Comparison of ENCODE assay signal across 8 cellular contexts in genomic region chr1:85580046-85580411, GRCh38. TPM values are rescaled to one million over a fixed set of nuclear protein-coding genes. Genes with fewer than 3 reads are reported as not detected.
A peak's percentile ranks its signal among the peaks of the same experiment; 100 is the strongest.
DNase-seq lines count a peak whose midpoint lies in the region; ATAC-seq and TF ChIP-seq lines count a peak whose summit lies in the region.

No MANE protein-coding gene starts in this region.

- H3K36me3 ChIP-seq in PC-9 (ENCODE audit: low read depth) = peaks cover 13% of the 10 kb centered on the region
- no peaks in the 10 kb centered on the region for H3K36me3 ChIP-seq in BE2C

- no peaks in the 10 kb centered on the region for H3K9me3 ChIP-seq in PC-9 (ENCODE audit: insufficient read depth, low read depth)
- H3K9me3 ChIP-seq in BE2C = no peaks in the 10 kb centered on the region

- in situ Hi-C loops in G401 (cut with HindIII; ENCODE audit: low sequenced_read_pairs) = no loop called here

- peak; percentile 32 for DNase-seq in G401 (ENCODE audit: low spot score)
- DNase-seq in PC-9 = peak in 1 of 2 experiments; percentile 83
- DNase-seq in epithelial cell of proximal tubule (ENCODE audit: low read depth) = no peak
- no peak for DNase-seq in omental fat pad (ENCODE audit: low spot score)
- DNase-seq in hippocampal formation (lab: John Stamatoyannopoulos, UW) = no peak
- DNase-seq in AG08396 (ENCODE audit: low spot score) = no peak
- no peak for DNase-seq in BE2C

- H2AFZ ChIP-seq in PC-9 = peak overlapping the region; percentile 79

- H3K4me1 ChIP-seq in PC-9 (replicated peaks; ENCODE audit: insufficient read depth) = peaks cover 54% of the 10 kb centered on the region
- H3K4me1 ChIP-seq in BE2C = no peaks in the 10 kb centered on the region

- peak overlapping the region; percentile 65 for H3K4me3 ChIP-seq in PC-9
- peak overlapping the region; percentile 92 for H3K4me3 ChIP-seq in epithelial cell of proximal tubule (ENCODE audit: low read depth, low read length)
- no peak overlapping the region for H3K4me3 ChIP-seq in BE2C (ENCODE audit: low read depth, low read length)

- H3K27ac ChIP-seq in PC-9 = peak overlapping the region; percentile 86

- H3K79me2 ChIP-seq in PC-9 (ENCODE audit: low read depth) = peaks cover 28% of the 10 kb centered on the region

- H3F3A ChIP-seq in PC-9 (ENCODE audit: insufficient read depth, low read depth) = peaks cover 51% of the 10 kb centered on the region

- BruUV-seq in PC-9 (replicated peaks; lab: Mats Ljungman, UMichigan) = no TSS peak

- H3K27me3 ChIP-seq in PC-9 (ENCODE audit: insufficient read depth, low read depth) = no peaks in the 10 kb centered on the region
- H3K27me3 ChIP-seq in BE2C = no peaks in the 10 kb centered on the region

- intact Hi-C loops in PC-9 (cut with micrococcal nuclease; ENCODE audit: unreplicated experiment) = loop anchor here (1.0 to 5.0 kb wide), 5 partner anchors 27 to 251 kb away; no protein-coding TSS in a partner anchor

- ATAC-seq in omental fat pad (ENCODE audit: low FRiP score) (peak; percentile 32), GM18873 (IDR thresholded peaks at IDR 0.05; ENCODE audit: low FRiP score, unreplicated experiment) (no peak)

- TF ChIP-seq CTCF in PC-9 (conservative IDR thresholded peaks at IDR 0.05) = no peak
- TF ChIP-seq CTCF in epithelial cell of proximal tubule (conservative IDR thresholded peaks at IDR 0.05; ENCODE audit: low read depth, low read length) = no peak
- no peak for TF ChIP-seq CTCF in omental fat pad (IDR thresholded peaks at IDR 0.05)
- no peak for TF ChIP-seq CTCF in BE2C (IDR thresholded peaks at IDR 0.05; ENCODE audit: low read depth, low read length)

- no peaks in the 10 kb centered on the region for H4K20me1 ChIP-seq in PC-9 (ENCODE audit: insufficient read depth)

- no peaks in the 10 kb centered on the region for H3K9me2 ChIP-seq in PC-9 (ENCODE audit: insufficient read depth)

- POLR2A ChIA-PET in PC-9 (lab: Charles Lee; ENCODE audit: unreplicated experiment) = interaction anchor here (0.6 to 0.8 kb wide), 7 partner anchors 8 to 115 kb away, joined by 3 to 9 read pairs (median 5); partner anchors contain the start of gene DDAH1

- CTCF ChIA-PET in PC-9 (lab: Charles Lee) = interaction anchor here (0.6 to 1.3 kb wide), 4 partner anchors 85 to 236 kb away, joined by 4 to 7 read pairs (median 4); no protein-coding TSS in a partner anchor

- peak overlapping the region; percentile 85 for H3K4me2 ChIP-seq in PC-9

RNA-seq across cellular contexts. Expression of gene CCN1, which starts 0.5 kb away (rescaled TPM):
- total RNA-seq in G401 (2014; rRNA removed; shearing (Covaris generic)) = 58.3 and 63.1 TPM in 2 replicates
- total RNA-seq in PC-9 (2021) (75.6 and 92.8 TPM in 2 replicates), epithelial cell of proximal tubule (148 and 348 TPM in 2 replicates), omental fat pad (100 to 1,000 TPM; 125 to 195 (median 175) TPM)
- polyA plus RNA-seq in BE2C (2012; ENCODE audit: insufficient read depth, insufficient read length, low read depth) = 0.99 TPM
